12 cellular contexts compared by ENCODE assay signal in genomic region chr4:86582453-86582852, GRCh38. TPM values are rescaled to one million over a fixed set of nuclear protein-coding genes. Genes with fewer than 3 reads are reported as not detected.
DNase-seq lines count a peak whose midpoint lies in the region; ATAC-seq and TF ChIP-seq lines count a peak whose summit lies in the region.
"Had no signal": no experiment of that assay in that cellular context is flagged by ENCODE, and none has a peak within 500 bp of the region (broad histone marks: within the 10 kb centered on the region; RNA-seq: fewer than 3 reads in every experiment).

No MANE protein-coding gene starts in this region.

- no peak for TF ChIP-seq POLR2A in ovary (IDR thresholded peaks at IDR 0.05)

- POLR2A ChIA-PET in naive thymus-derived CD4-positive, alpha-beta T cell (lab: Charles Lee), result no interaction called here

- no peak for TF ChIP-seq EP300 in ovary (IDR thresholded peaks at IDR 0.05)

- H3K27me3 ChIP-seq in heart right ventricle (no peaks in the 10 kb centered on the region), ovary (no peaks in the 10 kb centered on the region)
- no peaks in the 10 kb centered on the region for H3K27me3 ChIP-seq in naive thymus-derived CD4-positive, alpha-beta T cell (ENCODE audit: control insufficient read depth in 2 of 2, insufficient read depth in 2 of 2, low read length in 2 of 2)

- WGBS in heart right ventricle, 2 donors, result 36 to 43% methylated on average over 2 of the region's 2 CpGs
- 36 to 42% (median 39%) methylated on average over 2 of the region's 2 CpGs for WGBS in ovary, 3 donors

- no peak overlapping the region for H3K27ac Mint-ChIP-seq in T-helper 17 cell
- no peak overlapping the region for H3K27ac Mint-ChIP-seq in naive thymus-derived CD4-positive, alpha-beta T cell
- H3K27ac Mint-ChIP-seq: activated CD4-positive, alpha-beta T cell treated with anti-CD3 and anti-CD28 coated beads for 36 hours; naive B cell had no signal

- H3K36me3 Mint-ChIP-seq in T-helper 17 cell (ENCODE audit: low read depth), result no peaks in the 10 kb centered on the region
- no peaks in the 10 kb centered on the region for H3K36me3 Mint-ChIP-seq in naive thymus-derived CD4-positive, alpha-beta T cell
- H3K36me3 Mint-ChIP-seq: naive B cell had no signal

- no peaks in the 10 kb centered on the region for H3K36me3 ChIP-seq in heart right ventricle
- H3K36me3 ChIP-seq in naive thymus-derived CD4-positive, alpha-beta T cell (ENCODE audit: control insufficient read depth in 2 of 3, insufficient read depth in 3 of 3, low read length in 3 of 3), result no peaks in the 10 kb centered on the region
- H3K36me3 ChIP-seq in ovary, result no peaks in the 10 kb centered on the region

- peak overlapping the region in 1 of 10 donors; percentile 39 for H3K27ac ChIP-seq in heart right ventricle
- H3K27ac ChIP-seq in naive thymus-derived CD4-positive, alpha-beta T cell (ENCODE audit: low read depth, low read length), result no peak overlapping the region
- no peak overlapping the region for H3K27ac ChIP-seq in ovary

- H3K9me3 Mint-ChIP-seq in naive thymus-derived CD4-positive, alpha-beta T cell, result no peaks in the 10 kb centered on the region
- H3K9me3 Mint-ChIP-seq: naive B cell had no signal

- H3K27me3 Mint-ChIP-seq in T-helper 17 cell, result no peaks in the 10 kb centered on the region
- H3K27me3 Mint-ChIP-seq in naive thymus-derived CD4-positive, alpha-beta T cell, result peaks cover 3 to 33% (median 4%) of the 10 kb centered on the region in 5 donors

- DNase-seq in heart right ventricle (no peak), Right ventricle myocardium inferior (ENCODE audit: missing footprints) (no peak), T-helper 17 cell (no peak), glomerular visceral epithelial cell (ENCODE audit: extremely low spot score) (peak; percentile 76), ovary (no peak), EL (no peak)
- no peak for DNase-seq in naive thymus-derived CD4-positive, alpha-beta T cell
- DNase-seq: activated CD4-positive, alpha-beta T cell treated with anti-CD3 and anti-CD28 coated beads for 36 hours; naive B cell; NCI-H446; SIG-M5 had no signal

- intact Hi-C loops in heart right ventricle (cut with DNase I) (no loop called here), Right ventricle myocardium inferior (cut with DNase I) (no loop called here), ovary (cut with DNase I) (no loop called here)
- intact Hi-C loops in naive thymus-derived CD4-positive, alpha-beta T cell (cut with micrococcal nuclease), result no loop called here

- H3K4me1 Mint-ChIP-seq in T-helper 17 cell, result peaks cover 19% of the 10 kb centered on the region
- H3K4me1 Mint-ChIP-seq in naive thymus-derived CD4-positive, alpha-beta T cell, result peaks cover 0 to 5% (median 0%) of the 10 kb centered on the region in 7 donors
- H3K4me1 Mint-ChIP-seq: activated CD4-positive, alpha-beta T cell treated with anti-CD3 and anti-CD28 coated beads for 36 hours had no signal

- peak overlapping the region in 6 of 10 donors; percentile 21 to 43 (median 31) for H3K4me3 ChIP-seq in heart right ventricle
- H3K4me3 ChIP-seq in naive thymus-derived CD4-positive, alpha-beta T cell (ENCODE audit: low read length), result no peak overlapping the region
- no peak overlapping the region for H3K4me3 ChIP-seq in ovary

- H3K4me1 ChIP-seq in heart right ventricle (peaks cover 0 to 23% (median 3%) of the 10 kb centered on the region in 9 donors), ovary (ENCODE audit: insufficient read depth) (peaks cover 2% of the 10 kb centered on the region)
- no peaks in the 10 kb centered on the region for H3K4me1 ChIP-seq in naive thymus-derived CD4-positive, alpha-beta T cell (ENCODE audit: control insufficient read depth in 2 of 2, insufficient read depth in 2 of 2, low read length in 2 of 2)

- no peak for ATAC-seq in heart right ventricle
- ATAC-seq in Right ventricle myocardium inferior, result no peak
- no peak for ATAC-seq in T-helper 17 cell
- no peak for ATAC-seq in GM21528 (IDR thresholded peaks at IDR 0.05; ENCODE audit: low FRiP score, unreplicated experiment)
- ATAC-seq in naive thymus-derived CD4-positive, alpha-beta T cell, result no peak
- ATAC-seq: activated CD4-positive, alpha-beta T cell treated with anti-CD3 and anti-CD28 coated beads for 36 hours had no signal

- CTCF ChIA-PET in naive thymus-derived CD4-positive, alpha-beta T cell (lab: Charles Lee), result no interaction called here

- H3K4me3 Mint-ChIP-seq in T-helper 17 cell, result peak overlapping the region; percentile 66
- no peak overlapping the region for H3K4me3 Mint-ChIP-seq in naive thymus-derived CD4-positive, alpha-beta T cell
- H3K4me3 Mint-ChIP-seq: activated CD4-positive, alpha-beta T cell treated with anti-CD3 and anti-CD28 coated beads for 36 hours; naive B cell had no signal

- H3K9me3 ChIP-seq in heart right ventricle (no peaks in the 10 kb centered on the region), T-helper 17 cell (ENCODE audit: control insufficient read depth, low read length, poor library complexity, severe bottlenecking) (no peaks in the 10 kb centered on the region), ovary (no peaks in the 10 kb centered on the region)
- no peaks in the 10 kb centered on the region for H3K9me3 ChIP-seq in naive thymus-derived CD4-positive, alpha-beta T cell (ENCODE audit: control insufficient read depth in 2 of 3, low read length in 3 of 3)

- no peak for TF ChIP-seq CTCF in heart right ventricle (IDR thresholded peaks at IDR 0.05)
- TF ChIP-seq CTCF in ovary (IDR thresholded peaks at IDR 0.05), result no peak

RNA-seq across cellular contexts. Expression of gene PTPN13, which starts 11.7 kb away (rescaled TPM):
- total RNA-seq in heart right ventricle (1 to 10 TPM; 1.4 to 5.5 (median 3.0) TPM), Right ventricle myocardium inferior (4.5 TPM), T-helper 17 cell (10 to 100 TPM; 36.1 to 49.5 TPM), ovary (10 to 100 TPM; 38.5 to 73.4 (median 54.6) TPM)
- polyA plus RNA-seq in heart right ventricle (1 to 10 TPM in 1 of 2 donors, under 1 TPM in 1; 0.70 to 1.9 TPM), ovary (10 to 100 TPM; 17.0 to 22.8 TPM)
- 1 to 10 TPM in 1 of 5 experiments, under 1 TPM in 3, not detected in 1; 0.05 to 4.5 (median 0.21) TPM for total RNA-seq in naive thymus-derived CD4-positive, alpha-beta T cell
- polyA plus RNA-seq in naive thymus-derived CD4-positive, alpha-beta T cell, result not detected

Comparison
In these comparisons a context has a peak if more than half of its experiments do, and no peak if none do; other contexts are left out.
1. H3K4me3 ChIP-seq: peak in heart right ventricle (6 of 10); none in naive thymus-derived CD4-positive, alpha-beta T cell (single experiment) and ovary (single experiment).